8 cellular contexts compared by ENCODE assay signal in the genomic region with DNA sequence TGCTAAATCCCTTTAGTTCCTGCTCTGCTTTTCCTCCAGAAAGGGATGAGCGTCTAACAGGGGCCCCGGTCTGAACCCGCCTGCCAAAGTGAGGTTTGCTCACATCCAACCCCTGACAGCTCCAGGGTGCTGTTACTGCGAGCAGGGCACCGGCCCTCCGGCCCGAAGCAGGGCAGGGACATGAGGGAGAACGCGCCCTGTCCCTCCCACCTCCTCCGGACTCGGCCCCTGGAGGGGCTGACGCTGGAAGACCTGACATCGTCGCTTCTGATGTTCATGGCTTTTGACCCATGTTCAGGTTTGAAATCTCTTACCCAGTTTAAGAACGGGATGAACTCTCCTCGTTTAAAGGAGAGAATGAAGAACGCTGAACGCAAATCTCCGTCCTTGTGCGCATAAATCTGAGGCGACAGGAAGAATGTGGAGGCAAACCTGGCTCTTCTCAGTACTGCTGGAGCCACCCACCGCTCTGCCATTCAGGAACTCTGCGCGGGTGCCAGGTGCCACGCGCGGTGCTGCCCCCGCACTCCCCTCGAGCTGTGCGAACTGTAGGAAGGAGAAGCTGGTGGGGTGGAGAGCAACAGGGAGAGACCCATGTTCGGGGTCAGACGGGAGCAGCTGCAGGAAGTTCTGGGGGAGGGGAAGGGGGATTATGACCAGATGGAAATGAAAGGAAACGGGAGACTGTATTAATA. TPM values are rescaled to one million over a fixed set of nuclear protein-coding genes. Genes with fewer than 3 reads are reported as not detected.
DNase-seq lines count a peak whose midpoint lies in the region; ATAC-seq and TF ChIP-seq lines count a peak whose summit lies in the region.

No MANE protein-coding gene starts in this region.

- peak overlapping the region; percentile 90 to 97 (median 94) for H3K27ac Mint-ChIP-seq in CD8-positive, alpha-beta memory T cell
- H3K27ac Mint-ChIP-seq in activated naive CD8-positive, alpha-beta T cell treated with anti-CD3 and anti-CD28 coated beads, Interleukin-2, amount 10 ng/mL, durations not matched to agents 7 days and 5 days, result peak overlapping the region; percentile 95

- no peak for TF ChIP-seq POLR2A in gastrocnemius medialis (IDR thresholded peaks at IDR 0.05)

- peaks cover 37% of the 10 kb centered on the region for H3K36me3 ChIP-seq in CD8-positive, alpha-beta memory T cell (ENCODE audit: insufficient read depth, low read length)
- peaks cover 38% of the 10 kb centered on the region for H3K36me3 ChIP-seq in iPS DF 6.9 (ENCODE audit: control insufficient read depth, insufficient read depth, low read length)
- peaks cover 0 to 50% of the 10 kb centered on the region in 2 donors for H3K36me3 ChIP-seq in gastrocnemius medialis

- H3K9me3 Mint-ChIP-seq in CD8-positive, alpha-beta memory T cell, result no peaks in the 10 kb centered on the region
- no peaks in the 10 kb centered on the region for H3K9me3 Mint-ChIP-seq in activated naive CD8-positive, alpha-beta T cell treated with anti-CD3 and anti-CD28 coated beads, Interleukin-2, amount 10 ng/mL, durations not matched to agents 7 days and 5 days

- no peaks in the 10 kb centered on the region for H3K27me3 ChIP-seq in CD8-positive, alpha-beta memory T cell (ENCODE audit: insufficient read depth, low read length, poor library complexity, severe bottlenecking)
- H3K27me3 ChIP-seq in iPS DF 6.9 (ENCODE audit: control insufficient read depth, insufficient read depth, low read length) (no peaks in the 10 kb centered on the region), gastrocnemius medialis (no peaks in the 10 kb centered on the region)

- no CpG with 5 or more reads among the region's 33 CpGs for WGBS in iPS DF 6.9 (ENCODE audit: insufficient coverage, insufficient read length)

- intact Hi-C loops in gastrocnemius medialis (cut with DNase I; ENCODE audit: low total_unique reads), result loop anchor here (1.0 kb wide), 1 partner anchor 17 kb away; a partner anchor contains a TSS

- peaks cover 24% of the 10 kb centered on the region for H3K4me1 ChIP-seq in CD8-positive, alpha-beta memory T cell (ENCODE audit: insufficient read depth, low read length)
- H3K4me1 ChIP-seq in iPS DF 6.9 (ENCODE audit: control insufficient read depth, insufficient read depth, low read length) (peaks cover 2% of the 10 kb centered on the region; the same call in 1 of the 2 replicates), gastrocnemius medialis (peaks cover 44 to 57% of the 10 kb centered on the region in 2 donors)

- no peaks in the 10 kb centered on the region for H3K9me3 ChIP-seq in CD8-positive, alpha-beta memory T cell (ENCODE audit: low read length)
- no peaks in the 10 kb centered on the region for H3K9me3 ChIP-seq in iPS DF 6.9 (ENCODE audit: control insufficient read depth, insufficient read depth, low read length)
- no peaks in the 10 kb centered on the region for H3K9me3 ChIP-seq in gastrocnemius medialis

- CTCF ChIA-PET in CD8-positive, alpha-beta memory T cell (lab: Charles Lee), result interaction anchor here (0.7 to 2.8 kb wide), 17 partner anchors 11 to 257 kb away, joined by 3 to 17 read pairs (median 3); a partner anchor contains a TSS

- peak overlapping the region; percentile 90 to 98 (median 96) for H3K4me3 Mint-ChIP-seq in CD8-positive, alpha-beta memory T cell
- peak overlapping the region; percentile 99 for H3K4me3 Mint-ChIP-seq in activated naive CD8-positive, alpha-beta T cell treated with anti-CD3 and anti-CD28 coated beads, Interleukin-2, amount 10 ng/mL, durations not matched to agents 7 days and 5 days

- no peaks in the 10 kb centered on the region for H3K27me3 Mint-ChIP-seq in CD8-positive, alpha-beta memory T cell
- no peaks in the 10 kb centered on the region for H3K27me3 Mint-ChIP-seq in activated naive CD8-positive, alpha-beta T cell treated with anti-CD3 and anti-CD28 coated beads, Interleukin-2, amount 10 ng/mL, durations not matched to agents 7 days and 5 days

- peak overlapping the region; percentile 93 for H3K27ac ChIP-seq in CD8-positive, alpha-beta memory T cell (ENCODE audit: low read depth, low read length)
- H3K27ac ChIP-seq in iPS DF 6.9 (ENCODE audit: low read length), result no peak overlapping the region
- peak overlapping the region; percentile 88 to 93 (median 90) for H3K27ac ChIP-seq in gastrocnemius medialis

- peaks cover 46 to 56% (median 50%) of the 10 kb centered on the region in 3 donors for H3K4me1 Mint-ChIP-seq in CD8-positive, alpha-beta memory T cell
- peaks cover 41% of the 10 kb centered on the region for H3K4me1 Mint-ChIP-seq in activated naive CD8-positive, alpha-beta T cell treated with anti-CD3 and anti-CD28 coated beads, Interleukin-2, amount 10 ng/mL, durations not matched to agents 7 days and 5 days

- no peak for TF ChIP-seq CTCF in gastrocnemius medialis (IDR thresholded peaks at IDR 0.05 in 4 of 5, conservative IDR thresholded peaks at IDR 0.05 in 1 of 5)

- peak in 1 of 5 donors; percentile 46 for DNase-seq in CD8-positive, alpha-beta memory T cell
- DNase-seq in KBM-7, result peak; percentile 65
- DNase-seq in activated naive CD8-positive, alpha-beta T cell treated with anti-CD3 and anti-CD28 coated beads, Interleukin-2, amount 10 ng/mL, durations not matched to agents 7 days and 5 days, result peak; percentile 41
- DNase-seq in iPS DF 6.9 (ENCODE audit: low read depth, low spot score), result no peak
- DNase-seq in gastrocnemius medialis, result no peak
- DNase-seq in NCI-H1694 (lab: John Stamatoyannopoulos, UW), result no peak
- DNase-seq in NCI-H1436 (lab: John Stamatoyannopoulos, UW), result no peak

- peaks cover 10 to 85% (median 13%) of the 10 kb centered on the region in 3 donors for H3K36me3 Mint-ChIP-seq in CD8-positive, alpha-beta memory T cell
- H3K36me3 Mint-ChIP-seq in activated naive CD8-positive, alpha-beta T cell treated with anti-CD3 and anti-CD28 coated beads, Interleukin-2, amount 10 ng/mL, durations not matched to agents 7 days and 5 days, result peaks cover 42% of the 10 kb centered on the region

- in situ Hi-C loops in KBM-7 (cut with MboI; ENCODE audit: low pct_unique_long_range_greater_than_20kb, low sequenced_read_pairs), result no loop called here
- in situ Hi-C loops in gastrocnemius medialis (cut with MboI; ENCODE audit: low sequenced_read_pairs in 4 of 4), result no loop called here

- peak overlapping the region; percentile 94 for H3K4me3 ChIP-seq in CD8-positive, alpha-beta memory T cell (ENCODE audit: low read length)
- H3K4me3 ChIP-seq in iPS DF 6.9 (ENCODE audit: low read length), result peak overlapping the region; percentile 57; the same call in 1 of the 2 replicates
- H3K4me3 ChIP-seq in gastrocnemius medialis, result peak overlapping the region; percentile 57 to 87 (median 65)

- POLR2A ChIA-PET in CD8-positive, alpha-beta memory T cell (lab: Charles Lee), result interaction anchor here (0.6 to 3.0 kb wide), 22 partner anchors 13 to 467 kb away, joined by 3 to 49 read pairs (median 4); a partner anchor contains a TSS
- POLR2A ChIA-PET in activated naive CD8-positive, alpha-beta T cell treated with anti-CD3 and anti-CD28 coated beads, Interleukin-2, amount 10 ng/mL, durations not matched to agents 7 days and 5 days (lab: Charles Lee), result interaction anchor here (0.7 to 3.3 kb wide), 31 partner anchors 10 to 307 kb away, joined by 3 to 68 read pairs (median 7); a partner anchor contains a TSS

- ATAC-seq in GM19351 (IDR thresholded peaks at IDR 0.05; ENCODE audit: unreplicated experiment) (peak; percentile 19), gastrocnemius medialis (peak in 1 of 2 donors; percentile 24)
- ATAC-seq in activated naive CD8-positive, alpha-beta T cell treated with anti-CD3 and anti-CD28 coated beads, Interleukin-2, amount 10 ng/mL, durations not matched to agents 7 days and 5 days (ENCODE audit: low read depth), result peak; percentile 10

RNA-seq across cellular contexts. Expression of a gene that starts 0.8 kb away (rescaled TPM):
- total RNA-seq in CD8-positive, alpha-beta memory T cell, result 1,000 to 10,000 TPM; 1,800 to 1,846 TPM
- polyA plus RNA-seq in CD8-positive, alpha-beta memory T cell, result 1,157 TPM
- 1,000 to 10,000 TPM; 1,132 to 1,152 TPM for total RNA-seq in activated naive CD8-positive, alpha-beta T cell treated with anti-CD3 and anti-CD28 coated beads, Interleukin-2, amount 10 ng/mL, durations not matched to agents 7 days and 5 days
- total RNA-seq in gastrocnemius medialis, result 1,000 to 10,000 TPM; 1,797 to 2,946 (median 1,897) TPM

RNA-seq across cellular contexts. Expression of a gene that starts 16.8 kb away (rescaled TPM):
- 10 to 100 TPM; 30.8 to 32.7 TPM for total RNA-seq in CD8-positive, alpha-beta memory T cell
- polyA plus RNA-seq in CD8-positive, alpha-beta memory T cell, result 13.7 TPM
- 10 to 100 TPM; 27.2 to 38.2 TPM for total RNA-seq in activated naive CD8-positive, alpha-beta T cell treated with anti-CD3 and anti-CD28 coated beads, Interleukin-2, amount 10 ng/mL, durations not matched to agents 7 days and 5 days
- total RNA-seq in gastrocnemius medialis, result 10 to 100 TPM in 3 of 4 donors, 1 to 10 TPM in 1; 7.8 to 15.7 (median 11.7) TPM

RNA-seq across cellular contexts. Expression of a gene that starts 27.2 kb away (rescaled TPM):
- total RNA-seq in CD8-positive, alpha-beta memory T cell, result 100 to 1,000 TPM; 248 to 263 TPM
- 37.4 TPM for polyA plus RNA-seq in CD8-positive, alpha-beta memory T cell
- total RNA-seq in activated naive CD8-positive, alpha-beta T cell treated with anti-CD3 and anti-CD28 coated beads, Interleukin-2, amount 10 ng/mL, durations not matched to agents 7 days and 5 days, result 100 to 1,000 TPM; 231 to 233 TPM
- 10 to 100 TPM; 28.0 to 47.1 (median 31.7) TPM for total RNA-seq in gastrocnemius medialis

RNA-seq across cellular contexts. Expression of a gene that starts 27.9 kb away (rescaled TPM):
- 100 to 1,000 TPM; 187 to 193 TPM for total RNA-seq in CD8-positive, alpha-beta memory T cell
- 125 TPM for polyA plus RNA-seq in CD8-positive, alpha-beta memory T cell
- 100 to 1,000 TPM; 278 to 344 TPM for total RNA-seq in activated naive CD8-positive, alpha-beta T cell treated with anti-CD3 and anti-CD28 coated beads, Interleukin-2, amount 10 ng/mL, durations not matched to agents 7 days and 5 days
- 1,000 to 10,000 TPM in 1 of 4 donors, 100 to 1,000 TPM in 3; 374 to 1,261 (median 571) TPM for total RNA-seq in gastrocnemius medialis

RNA-seq across cellular contexts. Expression of a gene that starts 38.1 kb away (rescaled TPM):
- 100 to 1,000 TPM; 133 to 134 TPM for total RNA-seq in CD8-positive, alpha-beta memory T cell
- polyA plus RNA-seq in CD8-positive, alpha-beta memory T cell, result 22.9 TPM
- total RNA-seq in activated naive CD8-positive, alpha-beta T cell treated with anti-CD3 and anti-CD28 coated beads, Interleukin-2, amount 10 ng/mL, durations not matched to agents 7 days and 5 days, result 100 to 1,000 TPM; 183 to 185 TPM
- 1 to 10 TPM; 4.7 to 7.9 (median 7.0) TPM for total RNA-seq in gastrocnemius medialis

Comparison
In these comparisons a context has a peak if more than half of its experiments do, and no peak if none do; other contexts are left out.
1. DNase-seq: peak in KBM-7 (single experiment) and activated naive CD8-positive, alpha-beta T cell treated with anti-CD3 and anti-CD28 coated beads, Interleukin-2, amount 10 ng/mL, durations not matched to agents 7 days and 5 days (single experiment); none in iPS DF 6.9 (single experiment), gastrocnemius medialis (0 of 2), NCI-H1694 (single experiment) and NCI-H1436 (single experiment).
2. RNA of a gene that starts 27.2 kb away (total RNA-seq): 248 to 263 TPM in CD8-positive, alpha-beta memory T cell and 231 to 233 TPM in activated naive CD8-positive, alpha-beta T cell treated with anti-CD3 and anti-CD28 coated beads, Interleukin-2, amount 10 ng/mL, durations not matched to agents 7 days and 5 days; 28.0 to 47.1 TPM in gastrocnemius medialis; every median in the first group is over 4 times any median in the second.
3. Peak in every context shown above with its lines, with median percentiles within 50 percentile points of each other: H3K4me3 ChIP-seq.